ENCODE assay signal across 8 cellular contexts in the genomic region with DNA sequence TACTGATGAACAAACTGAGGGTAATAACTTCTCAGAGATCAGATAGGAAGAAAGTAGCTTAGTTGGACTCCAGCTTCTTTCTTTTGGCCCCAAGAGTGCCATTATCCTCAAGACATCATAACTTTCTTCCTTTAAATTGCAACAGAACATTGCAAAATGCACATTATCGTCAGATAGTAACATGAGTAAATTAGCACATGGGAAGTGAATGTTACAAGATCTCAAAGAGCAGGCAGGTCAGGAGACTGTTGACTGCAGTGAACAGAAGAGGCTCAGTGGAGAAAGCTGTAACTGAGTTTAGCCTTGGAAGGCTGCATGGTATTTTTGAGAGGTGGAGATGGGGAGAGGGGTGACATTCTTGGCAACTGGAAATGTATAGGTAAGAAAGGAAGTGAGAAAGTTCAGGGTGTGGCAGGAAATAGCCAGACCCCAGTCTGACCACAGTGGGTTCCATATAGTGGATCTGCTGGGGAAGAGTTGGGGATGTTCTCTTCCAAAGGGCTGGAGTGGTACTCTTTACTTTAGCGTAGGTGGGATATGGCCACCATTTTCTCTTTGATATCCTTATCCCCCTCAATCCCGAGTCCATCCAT.
A peak's percentile ranks its signal among the peaks of the same experiment; 100 is the strongest.
DNase-seq lines count a peak whose midpoint lies in the region; ATAC-seq, FAIRE-seq and TF ChIP-seq lines count a peak whose summit lies in the region.

No MANE protein-coding gene starts in this region.

- H3K36me3 ChIP-seq in astrocyte (ENCODE audit: insufficient read depth, low read length) = no peaks in the 10 kb centered on the region
- no peaks in the 10 kb centered on the region for H3K36me3 ChIP-seq in neutrophil

- peak overlapping the region; percentile 25 for H3K9ac ChIP-seq in astrocyte (ENCODE audit: low read length)

- no peak for TF ChIP-seq POLR2A in NB4 (IDR thresholded peaks at IDR 0.05; ENCODE audit: extremely low read depth, insufficient read length)

- TF ChIP-seq CTCF in NB4 (IDR thresholded peaks at IDR 0.05; ENCODE audit: low read depth, low read length) (no peak), astrocyte (IDR thresholded peaks at IDR 0.05; ENCODE audit: insufficient read depth, low read depth, low read length) (no peak), neutrophil (IDR thresholded peaks at IDR 0.05) (peak; percentile 26)

- H3K36me3 Mint-ChIP-seq in astrocyte (ENCODE audit: low read depth, unreplicated experiment) = no peaks in the 10 kb centered on the region

- no peaks in the 10 kb centered on the region for H3K9me3 Mint-ChIP-seq in astrocyte (ENCODE audit: unreplicated experiment)

- H3K4me3 ChIP-seq in NB4 (ENCODE audit: low read depth, low read length) = peak overlapping the region; percentile 26
- no peak overlapping the region for H3K4me3 ChIP-seq in astrocyte (ENCODE audit: insufficient read depth, low read depth, low read length)
- peak overlapping the region; percentile 39 to 54 for H3K4me3 ChIP-seq in neutrophil (ENCODE audit: low read depth in 1 of 2, low read length in 1 of 2)

- peak overlapping the region; percentile 9 for H3K27ac Mint-ChIP-seq in astrocyte (ENCODE audit: unreplicated experiment)

- no peak overlapping the region for H2AFZ ChIP-seq in astrocyte (ENCODE audit: low read depth, low read length)

- H3K79me2 ChIP-seq in astrocyte (ENCODE audit: insufficient read depth, low read length) = no peaks in the 10 kb centered on the region

- H3K9me3 ChIP-seq in astrocyte (ENCODE audit: insufficient read depth, low read depth, low read length) (no peaks in the 10 kb centered on the region), neutrophil (no peaks in the 10 kb centered on the region)

- FAIRE-seq in astrocyte (lab: Jason Lieb, UNC) = no peak

- no peak for ATAC-seq in GM21423 (IDR thresholded peaks at IDR 0.05; ENCODE audit: unreplicated experiment)
- no peak for ATAC-seq in HG03378 (IDR thresholded peaks at IDR 0.05; ENCODE audit: unreplicated experiment)

- H3K4me2 ChIP-seq in astrocyte (ENCODE audit: low read length) = peak overlapping the region; percentile 67

- DNase-seq in ELR (ENCODE audit: low read depth) (peak; percentile 24), NB4 (ENCODE audit: low read depth) (peak; percentile 88), astrocyte (ENCODE audit: low read depth) (no peak), substantia nigra (lab: John Stamatoyannopoulos, UW) (no peak), inferior parietal cortex (ENCODE audit: extremely low spot score) (no peak)

- H3K27ac ChIP-seq in astrocyte (ENCODE audit: low read depth, low read length) (peak overlapping the region; percentile 71), neutrophil (peak overlapping the region; percentile 98), substantia nigra (ENCODE audit: low read depth, low read length, poor library complexity, severe bottlenecking) (no peak overlapping the region)

- peaks cover 48% of the 10 kb centered on the region for H3K4me1 Mint-ChIP-seq in astrocyte (ENCODE audit: low read depth, unreplicated experiment)

- H3K27me3 ChIP-seq in astrocyte (ENCODE audit: insufficient read depth, low read length) (no peaks in the 10 kb centered on the region), neutrophil (no peaks in the 10 kb centered on the region)

- H3K27me3 Mint-ChIP-seq in astrocyte (ENCODE audit: low read depth, unreplicated experiment) = peaks cover 10% of the 10 kb centered on the region

- peaks cover 42% of the 10 kb centered on the region for H3K4me1 ChIP-seq in astrocyte (ENCODE audit: insufficient read depth, low read length)
- peaks cover 100% of the 10 kb centered on the region in 2 experiments for H3K4me1 ChIP-seq in neutrophil (ENCODE audit: control insufficient read depth in 1 of 2, insufficient read depth in 1 of 2, low read depth in 1 of 2, low read length in 1 of 2)

- H3K4me3 Mint-ChIP-seq in astrocyte (ENCODE audit: unreplicated experiment) = no peak overlapping the region

- no peaks in the 10 kb centered on the region for H4K20me1 ChIP-seq in astrocyte (ENCODE audit: insufficient read depth, low read length)

Comparison
In these comparisons a context has a peak if more than half of its experiments do, and no peak if none do; other contexts are left out.
1. DNase-seq: peak in ELR (single experiment) and NB4 (single experiment); none in astrocyte (single experiment), substantia nigra (0 of 49) and inferior parietal cortex (single experiment).